ENCODE assay signal across 8 cellular contexts in the genomic region with DNA sequence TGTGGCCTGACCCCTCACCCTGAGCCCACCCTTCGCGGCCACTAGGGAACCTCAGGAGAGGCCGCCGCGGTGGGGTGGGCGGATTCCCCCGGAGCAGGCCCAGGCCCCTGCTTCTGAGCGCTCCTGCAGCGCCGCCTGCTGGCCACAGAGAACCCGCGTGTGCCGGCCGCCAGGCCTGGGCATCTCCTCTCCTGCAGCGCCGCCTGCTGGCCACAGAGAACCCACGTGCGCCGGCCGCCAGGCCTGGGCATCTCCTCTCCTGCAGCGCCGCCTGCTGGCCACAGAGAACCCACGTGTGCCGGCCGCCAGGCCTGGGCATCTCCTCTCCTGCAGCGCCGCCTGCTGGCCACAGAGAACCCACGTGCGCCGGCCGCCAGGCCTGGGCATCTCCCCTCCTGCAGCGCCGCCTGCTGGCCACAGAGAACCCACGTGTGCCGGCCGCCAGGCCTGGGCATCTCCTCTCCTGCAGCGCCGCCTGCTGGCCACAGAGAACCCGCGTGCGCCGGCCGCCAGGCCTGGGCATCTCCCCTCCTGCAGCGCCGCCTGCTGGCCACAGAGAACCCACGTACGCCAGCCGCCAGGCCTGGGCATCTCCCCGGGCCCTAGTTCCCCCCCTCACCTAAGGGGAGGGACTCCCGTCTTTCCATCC.
DNase-seq lines count a peak whose midpoint lies in the region; ATAC-seq and TF ChIP-seq lines count a peak whose summit lies in the region.
"Not testable (repeated sequence)": the region's sequence is repeated elsewhere in the genome, so short reads cannot be mapped to it uniquely, and the experiment has no call there.

No MANE protein-coding gene starts in this region.

- H3K79me2 ChIP-seq in GM23338 (replicated peaks; ENCODE audit: insufficient read depth); PC-3 (ENCODE audit: low read length): not testable (repeated sequence)

- not testable (repeated sequence) for BruUV-seq in PC-3 (replicated peaks; lab: Mats Ljungman, UMichigan)

- peak; percentile 21 to 47 for DNase-seq in AML-193 (lab: John Stamatoyannopoulos, UW)
- DNase-seq in GM23338 (ENCODE audit: low spot score) = peak; percentile 70
- DNase-seq in PC-3 = not testable (repeated sequence)
- peak; percentile 56 for DNase-seq in activated CD4-positive, alpha-beta T cell treated with anti-CD3 and anti-CD28 coated beads, Interleukin-2, amount 50 U/mL, for 1 hour
- DNase-seq in amniotic epithelial cell (ENCODE audit: low read depth) = peak; percentile 37
- peak; percentile 63 for DNase-seq in fibroblast of villous mesenchyme (ENCODE audit: low read depth)
- peak; percentile 67 for DNase-seq in mucosa of gallbladder (ENCODE audit: low spot score)
- DNase-seq in stimulated activated CD4-positive, alpha-beta T cell treated with anti-CD3 and anti-CD28 coated beads, Interleukin-2, amount 100 ng/mL, for 48 hours = peak; percentile 55 to 65

- peaks cover 13% of the 10 kb centered on the region for H3K27me3 Mint-ChIP-seq in GM23338 (ENCODE audit: insufficient read depth, low read depth, poor library complexity)

- H3K36me3 Mint-ChIP-seq in GM23338 (ENCODE audit: low read depth) = peaks cover 24% of the 10 kb centered on the region

- H3K27me3 ChIP-seq in GM23338 (ENCODE audit: insufficient read depth); PC-3 (ENCODE audit: low read length): not testable (repeated sequence)

- H3K36me3 ChIP-seq in GM23338 (ENCODE audit: insufficient read depth); PC-3 (ENCODE audit: low read depth, low read length): not testable (repeated sequence)

- H3K4me3 Mint-ChIP-seq in GM23338 = not testable (repeated sequence)

- not testable (repeated sequence) for H3K27ac ChIP-seq in GM23338 (ENCODE audit: low read depth); PC-3 (ENCODE audit: low read length)

- not testable (repeated sequence) for H3K9me2 ChIP-seq in GM23338 (ENCODE audit: insufficient read depth); PC-3 (replicated peaks; ENCODE audit: low read length)

- not testable (repeated sequence) for H3K9ac ChIP-seq in PC-3 (ENCODE audit: low read length)

- POLR2A ChIA-PET in PC-3 (lab: Charles Lee; ENCODE audit: unreplicated experiment) = not testable (repeated sequence)

- H2AFZ ChIP-seq in GM23338; PC-3 (ENCODE audit: low read length): not testable (repeated sequence)

- not testable (repeated sequence) for H3K4me1 ChIP-seq in GM23338 (ENCODE audit: insufficient read depth); PC-3 (ENCODE audit: insufficient read depth, low read length)

- not testable (repeated sequence) for H3K4me2 ChIP-seq in GM23338; PC-3 (ENCODE audit: low read length)

- CTCF ChIA-PET in PC-3 (lab: Charles Lee) = not testable (repeated sequence)

- peaks cover 53% of the 10 kb centered on the region for H3K9me3 Mint-ChIP-seq in GM23338

- not testable (repeated sequence) for H3K4me1 Mint-ChIP-seq in GM23338

- not testable (repeated sequence) for H4K20me1 ChIP-seq in GM23338 (replicated peaks; ENCODE audit: insufficient read depth); PC-3 (ENCODE audit: low read length)

- not testable (repeated sequence) for ATAC-seq in GM23338, PC-3

- H3K4me3 ChIP-seq in GM23338; PC-3 (ENCODE audit: low read length); fibroblast of villous mesenchyme (ENCODE audit: low read depth, low read length): not testable (repeated sequence)

- intact Hi-C loops in PC-3 (cut with micrococcal nuclease) = not testable (repeated sequence)

- not testable (repeated sequence) for H3F3A ChIP-seq in GM23338 (replicated peaks; ENCODE audit: low read depth); PC-3 (ENCODE audit: low read length, unreplicated experiment)

- not testable (repeated sequence) for H3K9me3 ChIP-seq in PC-3 (ENCODE audit: low read length)

- not testable (repeated sequence) for H3K27ac Mint-ChIP-seq in GM23338

- TF ChIP-seq CTCF in GM23338 (conservative IDR thresholded peaks at IDR 0.05; ENCODE audit: low read depth in 2 of 2) (peak; percentile 59 to 64), PC-3 (conservative IDR thresholded peaks at IDR 0.05; ENCODE audit: low read depth, low read length) (peak; percentile 39), fibroblast of villous mesenchyme (IDR thresholded peaks at IDR 0.05; ENCODE audit: insufficient read depth, low read depth, low read length) (peak; percentile 49)
